Comparison of ENCODE assay signal across 10 cellular contexts in genomic region chr4:112516076-112516385, GRCh38. TPM values are rescaled to one million over a fixed set of nuclear protein-coding genes. Genes with fewer than 3 reads are reported as not detected.
DNase-seq lines count a peak whose midpoint lies in the region; ATAC-seq and TF ChIP-seq lines count a peak whose summit lies in the region.
"Had no signal": no experiment of that assay in that cellular context is flagged by ENCODE, and none has a peak within 500 bp of the region (broad histone marks: within the 10 kb centered on the region; RNA-seq: fewer than 3 reads in every experiment).

Gene NEUROG2, minus strand, starts transcription at chr4:112516180. Its CDS starts 705 bp downstream, at chr4:112515475.

- no peaks in the 10 kb centered on the region for H3K4me1 ChIP-seq in PC-9 (replicated peaks; ENCODE audit: insufficient read depth)
- peaks cover 6% of the 10 kb centered on the region for H3K4me1 ChIP-seq in fibroblast of lung (ENCODE audit: control insufficient read depth, extremely low read depth, insufficient read depth, low read length)
- H3K4me1 ChIP-seq in parathyroid adenoma, result no peaks in the 10 kb centered on the region

- H3K36me3 ChIP-seq in GM06990 (ENCODE audit: control insufficient read depth, insufficient read depth, low read length), result no peaks in the 10 kb centered on the region
- H3K36me3 ChIP-seq in PC-9 (ENCODE audit: low read depth), result no peaks in the 10 kb centered on the region
- H3K36me3 ChIP-seq in fibroblast of lung (ENCODE audit: control insufficient read depth, insufficient read depth, low read length), result no peaks in the 10 kb centered on the region
- H3K36me3 ChIP-seq in parathyroid adenoma (ENCODE audit: control insufficient read depth, insufficient read depth, low read length), result no peaks in the 10 kb centered on the region

- ATAC-seq in HG03108 (IDR thresholded peaks at IDR 0.05; ENCODE audit: unreplicated experiment), result no peak

- H3K9ac ChIP-seq in fibroblast of lung (ENCODE audit: insufficient read depth, low read length), result no peak within 1 kb of the TSS
- H3K9ac ChIP-seq in parathyroid adenoma, result no peak within 1 kb of the TSS

- H3K4me2 ChIP-seq in PC-9 (peak within 1 kb of the TSS; percentile 96), fibroblast of lung (ENCODE audit: extremely low read depth, insufficient read depth, low read length) (peak within 1 kb of the TSS; percentile 98), parathyroid adenoma (ENCODE audit: low read length) (peak within 1 kb of the TSS; percentile 76)

- TF ChIP-seq CTCF in GM06990 (IDR thresholded peaks at IDR 0.05; ENCODE audit: insufficient read depth, low read length, poor library complexity, severe bottlenecking) (no peak), PC-9 (conservative IDR thresholded peaks at IDR 0.05) (no peak), fibroblast of lung (conservative IDR thresholded peaks at IDR 0.05 in 1 of 2, IDR thresholded peaks at IDR 0.05 in 1 of 2; ENCODE audit: low read depth in 1 of 2, low read length in 2 of 2) (no peak), parathyroid adenoma (IDR thresholded peaks at IDR 0.05) (no peak)

- CTCF ChIA-PET in PC-9 (lab: Charles Lee), result interaction anchor here (0.6 to 0.8 kb wide), 3 partner anchors 69 to 1179 kb away, joined by 3 to 9 read pairs (median 4); no protein-coding TSS in a partner anchor

- H3K27me3 ChIP-seq in GM06990 (replicated peaks; ENCODE audit: control insufficient read depth, insufficient read depth, low read length), result no peaks in the 10 kb centered on the region
- H3K27me3 ChIP-seq in PC-9 (ENCODE audit: insufficient read depth, low read depth), result peaks cover 48% of the 10 kb centered on the region; the same call in 1 of the 2 replicates
- H3K27me3 ChIP-seq in fibroblast of lung (ENCODE audit: control insufficient read depth, insufficient read depth, low read length), result peaks cover 83% of the 10 kb centered on the region
- H3K27me3 ChIP-seq in parathyroid adenoma (ENCODE audit: control insufficient read depth, insufficient read depth, low read length), result peaks cover 41% of the 10 kb centered on the region

- H3K9me3 ChIP-seq in PC-9 (ENCODE audit: insufficient read depth, low read depth) (no peaks in the 10 kb centered on the region), fibroblast of lung (ENCODE audit: control insufficient read depth, insufficient read depth, low read depth, low read length) (no peaks in the 10 kb centered on the region), parathyroid adenoma (ENCODE audit: control insufficient read depth, low read length) (peaks cover 5% of the 10 kb centered on the region)

- H3F3A ChIP-seq in PC-9 (ENCODE audit: insufficient read depth, low read depth), result no peaks in the 10 kb centered on the region

- H3K79me2 ChIP-seq in PC-9 (ENCODE audit: low read depth) (no peaks in the 10 kb centered on the region), fibroblast of lung (ENCODE audit: control insufficient read depth, insufficient read depth, low read length) (no peaks in the 10 kb centered on the region), parathyroid adenoma (no peaks in the 10 kb centered on the region)

- DNase-seq in GM06990 (ENCODE audit: extremely low read depth, insufficient read length), result no peak
- DNase-seq in PC-9, result no peak
- DNase-seq in fibroblast of lung (ENCODE audit: low read depth in 2 of 2), result no peak
- DNase-seq in kidney tubule cell (ENCODE audit: low spot score), result no peak
- DNase-seq in NCI-H82 treated with DMSO at 0.1 percent for 48 hours (lab: John Stamatoyannopoulos, UW; ENCODE audit: unreplicated experiment), result no peak
- DNase-seq in DMS79 (lab: John Stamatoyannopoulos, UW), result no peak

- H3K4me3 ChIP-seq in GM06990 (replicated peaks; ENCODE audit: low read depth, low read length), result peak within 1 kb of the TSS; percentile 79
- peak within 1 kb of the TSS; percentile 85 for H3K4me3 ChIP-seq in PC-9
- H3K4me3 ChIP-seq in fibroblast of lung (replicated peaks in 1 of 4; ENCODE audit: control extremely low read depth in 1 of 4, insufficient read depth in 1 of 4, low read depth in 3 of 4, low read length in 4 of 4), result peak within 1 kb of the TSS; percentile 50 to 57 (median 54)
- peak within 1 kb of the TSS; percentile 54 for H3K4me3 ChIP-seq in parathyroid adenoma (ENCODE audit: low read depth, low read length)

- H3K27ac ChIP-seq in PC-9 (no peak within 1 kb of the TSS), fibroblast of lung (ENCODE audit: insufficient read depth, low read length) (no peak within 1 kb of the TSS), parathyroid adenoma (no peak within 1 kb of the TSS)
- H3K27ac ChIP-seq: VCaP had no signal

- no peaks in the 10 kb centered on the region for H4K20me1 ChIP-seq in PC-9 (ENCODE audit: insufficient read depth)
- no peaks in the 10 kb centered on the region for H4K20me1 ChIP-seq in fibroblast of lung (ENCODE audit: control insufficient read depth, extremely low read depth, insufficient read depth, low read length)

- BruUV-seq in PC-9 (replicated peaks; lab: Mats Ljungman, UMichigan), result no TSS peak

- no peaks in the 10 kb centered on the region for H3K9me2 ChIP-seq in PC-9 (ENCODE audit: insufficient read depth)

- POLR2A ChIA-PET in PC-9 (lab: Charles Lee; ENCODE audit: unreplicated experiment), result no interaction called here

- peak within 1 kb of the TSS; percentile 90 for H2AFZ ChIP-seq in PC-9
- H2AFZ ChIP-seq in fibroblast of lung (ENCODE audit: low read length), result peak within 1 kb of the TSS; percentile 62
- H2AFZ ChIP-seq in parathyroid adenoma, result peak within 1 kb of the TSS; percentile 85

- intact Hi-C loops in PC-9 (cut with micrococcal nuclease; ENCODE audit: unreplicated experiment), result no loop called here

RNA-seq across cellular contexts. Expression of gene NEUROG2, which starts in this region (rescaled TPM):
- total RNA-seq in PC-9 (2021), result not detected in 2 replicates
- total RNA-seq in fibroblast of lung, result not detected in 2 replicates
- polyA plus RNA-seq in fibroblast of lung, result not detected in 2 replicates
- not detected in 2 replicates for polyA plus RNA-seq in fibroblast of lung (2012)
- polyA minus RNA-seq in fibroblast of lung (ENCODE audit: low replicate concordance), result not detected in 2 replicates
- total RNA-seq: renal cortical epithelial cell had no signal
